ENCODE assay signal across 9 cellular contexts in the genomic region with DNA sequence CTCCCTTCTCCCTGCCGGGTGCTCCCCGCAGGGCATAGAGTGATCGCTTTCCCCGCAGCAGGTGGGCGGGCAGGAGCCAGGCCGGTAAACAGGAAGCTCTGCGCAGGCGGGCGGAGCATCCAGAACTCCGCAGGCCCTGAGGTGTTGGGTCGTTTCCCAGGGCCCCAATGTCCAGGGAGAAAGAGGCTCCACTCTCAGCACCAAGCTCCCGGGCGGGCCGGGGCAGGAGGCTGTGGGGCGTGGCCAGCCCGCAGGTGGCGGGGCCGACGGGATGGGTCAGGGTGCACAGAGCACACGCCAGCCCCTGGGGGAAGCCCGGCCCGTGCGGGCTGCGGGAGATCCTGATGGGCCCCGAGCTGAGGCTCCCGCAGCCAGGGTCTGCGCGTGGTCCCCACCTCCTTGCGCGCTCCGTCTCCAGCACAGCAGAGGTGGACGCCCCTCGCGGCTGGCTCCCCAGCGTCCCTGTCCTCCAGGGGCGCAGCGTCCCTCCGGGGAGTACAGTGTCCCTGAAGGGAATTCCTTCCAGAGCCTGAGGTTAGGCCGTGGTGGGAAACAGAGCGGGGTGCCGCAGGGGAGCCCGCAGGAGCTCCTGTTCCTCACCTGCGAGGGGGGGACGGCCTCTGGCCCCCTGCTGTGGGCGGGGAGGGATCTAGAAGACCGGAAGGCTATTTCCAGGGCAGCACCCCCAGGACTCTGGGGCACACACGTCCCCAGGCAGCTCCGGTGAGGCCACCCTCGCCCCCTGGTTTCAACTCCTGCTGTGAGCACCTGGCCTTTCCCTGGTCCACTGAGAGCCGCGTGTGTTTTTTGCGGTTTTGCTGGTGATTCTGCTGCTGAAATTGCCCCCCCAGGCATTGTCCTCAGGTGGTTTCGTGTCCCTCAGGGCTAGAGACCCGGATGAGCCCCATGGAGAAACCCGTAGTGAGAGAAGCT. TPM values are rescaled to one million over a fixed set of nuclear protein-coding genes. Genes with fewer than 3 reads are reported as not detected.
DNase-seq lines count a peak whose midpoint lies in the region; ATAC-seq, FAIRE-seq and TF ChIP-seq lines count a peak whose summit lies in the region.
"Had no signal": no experiment of that assay in that cellular context is flagged by ENCODE, and none has a peak within 500 bp of the region (broad histone marks: within the 10 kb centered on the region; RNA-seq: fewer than 3 reads in every experiment).

No MANE protein-coding gene starts in this region.

- FAIRE-seq in GM19239 (lab: Jason Lieb, UNC), result peak; percentile 39

- H3K4me3 ChIP-seq in skin epidermis, result peak overlapping the region in 5 of 7 experiments; percentile 10 to 32 (median 16)

- no peak for TF ChIP-seq CTCF in WTC11 (IDR thresholded peaks at IDR 0.05)

- H3K4me1 Mint-ChIP-seq in WTC11, result peaks cover 20% of the 10 kb centered on the region

- peak overlapping the region; percentile 47 for H3K4me3 Mint-ChIP-seq in WTC11
- H3K4me3 Mint-ChIP-seq: brain had no signal

- peaks cover 13% of the 10 kb centered on the region for H3K9me3 Mint-ChIP-seq in WTC11

- H3K27ac Mint-ChIP-seq in WTC11, result peak overlapping the region; percentile 87

- ATAC-seq in WTC11 (peak; percentile 48), esophagus mucosa (peak; percentile 50), GM21528 (IDR thresholded peaks at IDR 0.05; ENCODE audit: low FRiP score, unreplicated experiment) (no peak), HG03097 (IDR thresholded peaks at IDR 0.05; ENCODE audit: low FRiP score, unreplicated experiment) (no peak)

- peaks cover 26% of the 10 kb centered on the region for H3K36me3 Mint-ChIP-seq in WTC11

- no peaks in the 10 kb centered on the region for H3K27me3 Mint-ChIP-seq in WTC11 (ENCODE audit: low read depth)

- CTCF ChIA-PET in WTC11 (lab: Charles Lee), result interaction anchor here (0.6 to 6.6 kb wide), 12 partner anchors 9 to 448 kb away, joined by 3 to 45 read pairs (median 3); partner anchors contain the start of genes NMRK2, PIP5K1C and TJP3

- DNase-seq in GM19239 (ENCODE audit: insufficient read length, low spot score), result no peak
- DNase-seq in WTC11 (ENCODE audit: low spot score), result peak; percentile 65
- DNase-seq in 8988T, result no peak
- DNase-seq in mesenteric fat pad (ENCODE audit: low spot score), result no peak

- POLR2A ChIA-PET in WTC11 (lab: Charles Lee), result no interaction called here

- H3K27ac ChIP-seq in skin epidermis, result peak overlapping the region in 8 of 21 experiments; percentile 0 to 80 (median 39)

TF ChIP-seq in WTC11, 78 proteins besides CTCF, POLR2A, EP300 and RAD21 (continues in another document):
- no peak for TF ChIP-seq ZNF138 (CRISPR knock-in tag; conservative IDR thresholded peaks at IDR 0.05)
- TF ChIP-seq, protein P1, sequence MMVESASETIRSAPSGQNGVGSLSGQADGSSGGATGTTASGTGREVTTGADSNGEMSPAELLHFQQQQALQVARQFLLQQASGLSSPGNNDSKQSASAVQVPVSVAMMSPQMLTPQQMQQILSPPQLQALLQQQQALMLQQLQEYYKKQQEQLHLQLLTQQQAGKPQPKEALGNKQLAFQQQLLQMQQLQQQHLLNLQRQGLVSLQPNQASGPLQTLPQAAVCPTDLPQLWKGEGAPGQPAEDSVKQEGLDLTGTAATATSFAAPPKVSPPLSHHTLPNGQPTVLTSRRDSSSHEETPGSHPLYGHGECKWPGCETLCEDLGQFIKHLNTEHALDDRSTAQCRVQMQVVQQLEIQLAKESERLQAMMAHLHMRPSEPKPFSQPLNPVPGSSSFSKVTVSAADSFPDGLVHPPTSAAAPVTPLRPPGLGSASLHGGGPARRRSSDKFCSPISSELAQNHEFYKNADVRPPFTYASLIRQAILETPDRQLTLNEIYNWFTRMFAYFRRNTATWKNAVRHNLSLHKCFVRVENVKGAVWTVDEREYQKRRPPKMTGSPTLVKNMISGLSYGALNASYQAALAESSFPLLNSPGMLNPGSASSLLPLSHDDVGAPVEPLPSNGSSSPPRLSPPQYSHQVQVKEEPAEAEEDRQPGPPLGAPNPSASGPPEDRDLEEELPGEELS (CRISPR knock-in tag; IDR thresholded peaks at IDR 0.05), result peak; percentile 57; the same call in 1 of the 2 replicates
- no peak for TF ChIP-seq NFATC4 (CRISPR knock-in tag; IDR thresholded peaks at IDR 0.05)
- TF ChIP-seq, protein P2, sequence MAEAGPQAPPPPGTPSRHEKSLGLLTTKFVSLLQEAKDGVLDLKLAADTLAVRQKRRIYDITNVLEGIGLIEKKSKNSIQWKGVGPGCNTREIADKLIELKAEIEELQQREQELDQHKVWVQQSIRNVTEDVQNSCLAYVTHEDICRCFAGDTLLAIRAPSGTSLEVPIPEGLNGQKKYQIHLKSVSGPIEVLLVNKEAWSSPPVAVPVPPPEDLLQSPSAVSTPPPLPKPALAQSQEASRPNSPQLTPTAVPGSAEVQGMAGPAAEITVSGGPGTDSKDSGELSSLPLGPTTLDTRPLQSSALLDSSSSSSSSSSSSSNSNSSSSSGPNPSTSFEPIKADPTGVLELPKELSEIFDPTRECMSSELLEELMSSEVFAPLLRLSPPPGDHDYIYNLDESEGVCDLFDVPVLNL (CRISPR knock-in tag; IDR thresholded peaks at IDR 0.05; ENCODE audit: borderline replicate concordance, low read depth), result no peak
- TF ChIP-seq RORB (CRISPR knock-in tag; IDR thresholded peaks at IDR 0.05), result no peak
- TF ChIP-seq TEAD4 (CRISPR knock-in tag; IDR thresholded peaks at IDR 0.05), result no peak
- TF ChIP-seq, protein P3, sequence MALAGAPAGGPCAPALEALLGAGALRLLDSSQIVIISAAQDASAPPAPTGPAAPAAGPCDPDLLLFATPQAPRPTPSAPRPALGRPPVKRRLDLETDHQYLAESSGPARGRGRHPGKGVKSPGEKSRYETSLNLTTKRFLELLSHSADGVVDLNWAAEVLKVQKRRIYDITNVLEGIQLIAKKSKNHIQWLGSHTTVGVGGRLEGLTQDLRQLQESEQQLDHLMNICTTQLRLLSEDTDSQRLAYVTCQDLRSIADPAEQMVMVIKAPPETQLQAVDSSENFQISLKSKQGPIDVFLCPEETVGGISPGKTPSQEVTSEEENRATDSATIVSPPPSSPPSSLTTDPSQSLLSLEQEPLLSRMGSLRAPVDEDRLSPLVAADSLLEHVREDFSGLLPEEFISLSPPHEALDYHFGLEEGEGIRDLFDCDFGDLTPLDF (CRISPR knock-in tag; IDR thresholded peaks at IDR 0.05), result no peak
- TF ChIP-seq SOX15 (CRISPR knock-in tag; IDR thresholded peaks at IDR 0.05), result no peak
- TF ChIP-seq, protein P4, sequence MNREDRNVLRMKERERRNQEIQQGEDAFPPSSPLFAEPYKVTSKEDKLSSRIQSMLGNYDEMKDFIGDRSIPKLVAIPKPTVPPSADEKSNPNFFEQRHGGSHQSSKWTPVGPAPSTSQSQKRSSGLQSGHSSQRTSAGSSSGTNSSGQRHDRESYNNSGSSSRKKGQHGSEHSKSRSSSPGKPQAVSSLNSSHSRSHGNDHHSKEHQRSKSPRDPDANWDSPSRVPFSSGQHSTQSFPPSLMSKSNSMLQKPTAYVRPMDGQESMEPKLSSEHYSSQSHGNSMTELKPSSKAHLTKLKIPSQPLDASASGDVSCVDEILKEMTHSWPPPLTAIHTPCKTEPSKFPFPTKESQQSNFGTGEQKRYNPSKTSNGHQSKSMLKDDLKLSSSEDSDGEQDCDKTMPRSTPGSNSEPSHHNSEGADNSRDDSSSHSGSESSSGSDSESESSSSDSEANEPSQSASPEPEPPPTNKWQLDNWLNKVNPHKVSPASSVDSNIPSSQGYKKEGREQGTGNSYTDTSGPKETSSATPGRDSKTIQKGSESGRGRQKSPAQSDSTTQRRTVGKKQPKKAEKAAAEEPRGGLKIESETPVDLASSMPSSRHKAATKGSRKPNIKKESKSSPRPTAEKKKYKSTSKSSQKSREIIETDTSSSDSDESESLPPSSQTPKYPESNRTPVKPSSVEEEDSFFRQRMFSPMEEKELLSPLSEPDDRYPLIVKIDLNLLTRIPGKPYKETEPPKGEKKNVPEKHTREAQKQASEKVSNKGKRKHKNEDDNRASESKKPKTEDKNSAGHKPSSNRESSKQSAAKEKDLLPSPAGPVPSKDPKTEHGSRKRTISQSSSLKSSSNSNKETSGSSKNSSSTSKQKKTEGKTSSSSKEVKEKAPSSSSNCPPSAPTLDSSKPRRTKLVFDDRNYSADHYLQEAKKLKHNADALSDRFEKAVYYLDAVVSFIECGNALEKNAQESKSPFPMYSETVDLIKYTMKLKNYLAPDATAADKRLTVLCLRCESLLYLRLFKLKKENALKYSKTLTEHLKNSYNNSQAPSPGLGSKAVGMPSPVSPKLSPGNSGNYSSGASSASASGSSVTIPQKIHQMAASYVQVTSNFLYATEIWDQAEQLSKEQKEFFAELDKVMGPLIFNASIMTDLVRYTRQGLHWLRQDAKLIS (CRISPR knock-in tag; IDR thresholded peaks at IDR 0.05; ENCODE audit: borderline replicate concordance), result no peak
- no peak for TF ChIP-seq GTF2I (CRISPR knock-in tag; conservative IDR thresholded peaks at IDR 0.05)
- TF ChIP-seq ZNF263 (CRISPR knock-in tag; IDR thresholded peaks at IDR 0.05; ENCODE audit: low read depth), result no peak
- TF ChIP-seq ESRRA (CRISPR knock-in tag; IDR thresholded peaks at IDR 0.05; ENCODE audit: borderline replicate concordance), result no peak
- no peak for TF ChIP-seq ELF4 (CRISPR knock-in tag; IDR thresholded peaks at IDR 0.05; ENCODE audit: low read depth)
- TF ChIP-seq ZNF317 (CRISPR knock-in tag; IDR thresholded peaks at IDR 0.05; ENCODE audit: borderline replicate concordance, low read depth), result no peak
- no peak for TF ChIP-seq ZNF232 (CRISPR knock-in tag; IDR thresholded peaks at IDR 0.05)
- 0 out of 2 replicates have a peak, but pooled peaks have one; percentile 10 for TF ChIP-seq ZBTB43 (CRISPR knock-in tag; IDR thresholded peaks at IDR 0.05)
- TF ChIP-seq ATF3 (CRISPR knock-in tag; conservative IDR thresholded peaks at IDR 0.05), result no peak
- TF ChIP-seq NFYB (CRISPR knock-in tag; conservative IDR thresholded peaks at IDR 0.05; ENCODE audit: low read depth), result no peak

RNA-seq across cellular contexts. Expression of gene PIP5K1C, which starts 12.2 kb away (rescaled TPM):
- total RNA-seq in WTC11 (2021), result 34.0 to 36.2 TPM (median 36.0 TPM) in 3 replicates
- 16.4 TPM for total RNA-seq in esophagus mucosa
- total RNA-seq in mesenteric fat pad, result 40.0 TPM

RNA-seq across cellular contexts. Expression of gene TJP3, which starts 20.1 kb away (rescaled TPM):
- 36.2 to 44.0 TPM (median 39.7 TPM) in 3 replicates for total RNA-seq in WTC11 (2021)
- total RNA-seq in esophagus mucosa, result 40.9 TPM
- total RNA-seq in mesenteric fat pad, result 0.39 TPM

Comparison
In these comparisons a context has a peak if more than half of its experiments do, and no peak if none do; other contexts are left out.
1. ATAC-seq: peak in WTC11 (single experiment) and esophagus mucosa (single experiment); none in GM21528 (single experiment) and HG03097 (single experiment).
2. RNA of gene TJP3, which starts 20.1 kb away (total RNA-seq): 40.9 TPM in esophagus mucosa (single experiment) and 36.2 to 44.0 TPM in WTC11; 0.39 TPM in mesenteric fat pad (single experiment); every median in the first group is over 10 times any median in the second.